ENCODE assay signal across 8 cellular contexts in genomic region chr13:52193572-52194183, GRCh38. TPM values are rescaled to one million over a fixed set of nuclear protein-coding genes. Genes with fewer than 3 reads are reported as not detected.
DNase-seq lines count a peak whose midpoint lies in the region; ATAC-seq and TF ChIP-seq lines count a peak whose summit lies in the region.
"Not testable (repeated sequence)": the region's sequence is repeated elsewhere in the genome, so short reads cannot be mapped to it uniquely, and the experiment has no call there.

No MANE protein-coding gene starts in this region.

- H3K4me3 Mint-ChIP-seq in activated T-helper 1 cell treated with anti-CD3 and anti-CD28 coated beads, Interleukin-12 subunit alpha, Interleukin-12 subunit beta, Interleukin-2, Interleukin-4 antibody, amounts not matched to agents 30 ng/mL and 10 ng/mL and 1 ng/mL, durations not matched to agents 14 hours and 24 hours and 36 hours = peak overlapping the region; percentile 95
- peak overlapping the region; percentile 95 to 100 (median 98) for H3K4me3 Mint-ChIP-seq in immature natural killer cell

- peak overlapping the region; percentile 71 for H3K27ac ChIP-seq in effector memory CD4-positive, alpha-beta T cell (ENCODE audit: insufficient read depth, low read length, poor library complexity, severe bottlenecking)
- H3K27ac ChIP-seq in ovary (peak overlapping the region; percentile 10 to 56), uterus (peak overlapping the region; percentile 81 to 89)

- not testable (repeated sequence) for H3K36me3 Mint-ChIP-seq in activated T-helper 1 cell treated with anti-CD3 and anti-CD28 coated beads, Interleukin-12 subunit alpha, Interleukin-12 subunit beta, Interleukin-2, Interleukin-4 antibody, amounts not matched to agents 30 ng/mL and 10 ng/mL and 1 ng/mL, durations not matched to agents 14 hours and 24 hours and 36 hours (ENCODE audit: low read depth); immature natural killer cell

- not testable (repeated sequence) for H3K9me3 Mint-ChIP-seq in activated T-helper 1 cell treated with anti-CD3 and anti-CD28 coated beads, Interleukin-12 subunit alpha, Interleukin-12 subunit beta, Interleukin-2, Interleukin-4 antibody, amounts not matched to agents 30 ng/mL and 10 ng/mL and 1 ng/mL, durations not matched to agents 14 hours and 24 hours and 36 hours; immature natural killer cell

- H3K4me1 Mint-ChIP-seq in activated T-helper 1 cell treated with anti-CD3 and anti-CD28 coated beads, Interleukin-12 subunit alpha, Interleukin-12 subunit beta, Interleukin-2, Interleukin-4 antibody, amounts not matched to agents 30 ng/mL and 10 ng/mL and 1 ng/mL, durations not matched to agents 14 hours and 24 hours and 36 hours (ENCODE audit: low read depth) = peaks cover 20% of the 10 kb centered on the region
- peaks cover 39 to 41% of the 10 kb centered on the region in 2 donors for H3K4me1 Mint-ChIP-seq in immature natural killer cell

- H3K36me3 ChIP-seq in NT2/D1 (ENCODE audit: insufficient read depth, insufficient read length, low read length); effector memory CD4-positive, alpha-beta T cell (ENCODE audit: control insufficient read depth, insufficient read depth, low read length); ovary; uterus: not testable (repeated sequence)

- 1 to 2% (median 1%) methylated on average over 14 of the region's 14 CpGs for WGBS in ovary, 3 donors

- not testable (repeated sequence) for H3K27me3 Mint-ChIP-seq in activated T-helper 1 cell treated with anti-CD3 and anti-CD28 coated beads, Interleukin-12 subunit alpha, Interleukin-12 subunit beta, Interleukin-2, Interleukin-4 antibody, amounts not matched to agents 30 ng/mL and 10 ng/mL and 1 ng/mL, durations not matched to agents 14 hours and 24 hours and 36 hours (ENCODE audit: insufficient read depth)
- peaks cover 5 to 13% (median 5%) of the 10 kb centered on the region in 3 donors for H3K27me3 Mint-ChIP-seq in immature natural killer cell (ENCODE audit: low read depth in 3 of 3)

- intact Hi-C loops in activated T-helper 1 cell treated with anti-CD3 and anti-CD28 coated beads, Interleukin-12 subunit alpha, Interleukin-12 subunit beta, Interleukin-2, Interleukin-4 antibody, amounts not matched to agents 30 ng/mL and 10 ng/mL and 1 ng/mL, durations not matched to agents 14 hours and 24 hours and 36 hours (cut with micrococcal nuclease) = loop anchor here (1.0 to 10.0 kb wide), 11 partner anchors 19 to 741 kb away; partner anchors contain the start of genes ALG11, INTS6, NEK3 and NEK5
- intact Hi-C loops in ovary (cut with DNase I) = loop anchor here in 1 of 4 donors (10.0 kb wide), 1 partner anchor 261 kb away; the partner anchor contains the start of genes CKAP2 and VPS36
- intact Hi-C loops in uterus (cut with DNase I; ENCODE audit: low total_unique reads) = not testable (repeated sequence)

- H3K4me3 ChIP-seq in GM08714 (ENCODE audit: low read length) = peak overlapping the region; percentile 88
- H3K4me3 ChIP-seq in NT2/D1 (ENCODE audit: insufficient read length, low read depth) = peak overlapping the region; percentile 71
- H3K4me3 ChIP-seq in effector memory CD4-positive, alpha-beta T cell (ENCODE audit: insufficient read depth, low read depth, low read length, poor library complexity, severe bottlenecking) = peak overlapping the region; percentile 77
- H3K4me3 ChIP-seq in ovary = peak overlapping the region; percentile 53
- peak overlapping the region; percentile 85 for H3K4me3 ChIP-seq in uterus

- not testable (repeated sequence) for TF ChIP-seq POLR2A in ovary (IDR thresholded peaks at IDR 0.05); uterus (IDR thresholded peaks at IDR 0.05)

- H3K9ac ChIP-seq in NT2/D1 (ENCODE audit: insufficient read length, low read depth) = peak overlapping the region; percentile 76

- not testable (repeated sequence) for DNase-seq in NT2/D1 (ENCODE audit: low read depth, low spot score); activated T-helper 1 cell treated with anti-CD3 and anti-CD28 coated beads, Interleukin-12 subunit alpha, Interleukin-12 subunit beta, Interleukin-2, Interleukin-4 antibody, amounts not matched to agents 30 ng/mL and 10 ng/mL and 1 ng/mL, durations not matched to agents 14 hours and 24 hours and 36 hours (ENCODE audit: low spot score); effector memory CD4-positive, alpha-beta T cell; ovary; uterus
- DNase-seq in immature natural killer cell = peak in 2 of 3 donors; percentile 12 to 19

- not testable (repeated sequence) for H3K9me3 ChIP-seq in NT2/D1 (ENCODE audit: insufficient read depth, low read length); effector memory CD4-positive, alpha-beta T cell (ENCODE audit: control insufficient read depth, low read length); ovary; uterus

- ATAC-seq in HG03066 (IDR thresholded peaks at IDR 0.05; ENCODE audit: low read depth, unreplicated experiment) = peak; percentile 2

- not testable (repeated sequence) for TF ChIP-seq EP300 in ovary (IDR thresholded peaks at IDR 0.05)

- TF ChIP-seq CTCF in ovary (IDR thresholded peaks at IDR 0.05); uterus (IDR thresholded peaks at IDR 0.05): not testable (repeated sequence)

- H3K4me1 ChIP-seq in NT2/D1 (ENCODE audit: insufficient read depth, insufficient read length); effector memory CD4-positive, alpha-beta T cell (ENCODE audit: control insufficient read depth, insufficient read depth, low read length, poor library complexity, severe bottlenecking); ovary (ENCODE audit: insufficient read depth); uterus: not testable (repeated sequence)

- not testable (repeated sequence) for H3K27me3 ChIP-seq in NT2/D1 (ENCODE audit: insufficient read depth, insufficient read length); effector memory CD4-positive, alpha-beta T cell (replicated peaks; ENCODE audit: control insufficient read depth, insufficient read depth, low read length, poor library complexity, severe bottlenecking); ovary; uterus

- H3K27ac Mint-ChIP-seq in activated T-helper 1 cell treated with anti-CD3 and anti-CD28 coated beads, Interleukin-12 subunit alpha, Interleukin-12 subunit beta, Interleukin-2, Interleukin-4 antibody, amounts not matched to agents 30 ng/mL and 10 ng/mL and 1 ng/mL, durations not matched to agents 14 hours and 24 hours and 36 hours = peak overlapping the region; percentile 95
- H3K27ac Mint-ChIP-seq in immature natural killer cell = peak overlapping the region; percentile 85 to 99 (median 96)

RNA-seq across cellular contexts. Expression of gene NEK3, which starts 34.3 kb away (rescaled TPM):
- total RNA-seq in activated T-helper 1 cell treated with anti-CD3 and anti-CD28 coated beads, Interleukin-12 subunit alpha, Interleukin-12 subunit beta, Interleukin-2, Interleukin-4 antibody, amounts not matched to agents 30 ng/mL and 10 ng/mL and 1 ng/mL, durations not matched to agents 14 hours and 24 hours and 36 hours = 10.5 and 12.0 TPM in 2 replicates
- 1 to 10 TPM; 1.6 to 3.6 (median 3.2) TPM for polyA plus RNA-seq in immature natural killer cell
- 10 to 100 TPM in 5 of 7 donors, 1 to 10 TPM in 2; 7.1 to 15.8 (median 11.3) TPM for total RNA-seq in ovary
- 10 to 100 TPM; 14.8 to 17.4 TPM for polyA plus RNA-seq in ovary
- 10 to 100 TPM; 16.1 to 95.0 (median 21.9) TPM for total RNA-seq in uterus

Comparison
In these comparisons a context has a peak if more than half of its experiments do, and no peak if none do; other contexts are left out.
1. H3K27ac ChIP-seq: peak in every context shown above with its lines; median percentile 85 in uterus; 71 in effector memory CD4-positive, alpha-beta T cell; 33 in ovary.